Comparison of ENCODE assay signal across 20 cellular contexts in the genomic region with DNA sequence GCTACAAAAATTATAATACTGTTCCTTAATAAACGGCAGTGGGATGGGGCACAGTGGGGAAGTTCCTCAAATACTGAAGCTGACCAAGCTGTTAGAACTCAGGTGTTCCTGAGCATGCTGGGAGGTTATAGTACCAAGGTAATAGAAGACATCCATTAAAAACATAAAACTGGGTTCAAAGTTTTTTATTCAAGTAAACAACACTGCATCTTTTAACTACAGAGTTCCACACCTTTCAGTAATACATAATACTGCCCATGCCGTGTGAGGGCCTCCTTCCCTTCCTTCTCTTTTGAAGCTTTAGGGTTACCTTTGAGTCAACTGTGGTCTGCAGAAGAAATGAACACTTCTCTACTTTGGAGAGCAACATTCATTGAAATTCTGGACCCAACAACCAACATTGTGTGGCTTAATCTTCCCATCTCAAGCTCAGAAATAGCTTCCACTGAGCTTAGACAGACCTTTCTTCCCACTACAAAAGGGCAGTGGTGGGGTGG. TPM values are rescaled to one million over a fixed set of nuclear protein-coding genes. Genes with fewer than 3 reads are reported as not detected.
DNase-seq lines count a peak whose midpoint lies in the region; ATAC-seq and TF ChIP-seq lines count a peak whose summit lies in the region.
"Had no signal": no experiment of that assay in that cellular context is flagged by ENCODE, and none has a peak within 500 bp of the region (broad histone marks: within the 10 kb centered on the region; RNA-seq: fewer than 3 reads in every experiment).

No MANE protein-coding gene starts in this region.

- no peaks in the 10 kb centered on the region for H3K27me3 Mint-ChIP-seq in CD4-positive, CD25-positive, alpha-beta regulatory T cell
- H3K27me3 Mint-ChIP-seq in CD4-positive, alpha-beta memory T cell = no peaks in the 10 kb centered on the region
- no peaks in the 10 kb centered on the region for H3K27me3 Mint-ChIP-seq in activated CD4-positive, alpha-beta memory T cell treated with anti-CD3 and anti-CD28 coated beads for 36 hours
- H3K27me3 Mint-ChIP-seq: IgD-negative memory B cell had no signal

- CTCF ChIA-PET in CD4-positive, alpha-beta memory T cell (lab: Charles Lee; ENCODE audit: partially characterized antibody) = interaction anchor here (0.8 to 2.0 kb wide), 8 partner anchors 18 to 129 kb away, joined by 3 to 14 read pairs (median 3); a partner anchor contains a TSS
- CTCF ChIA-PET in activated CD4-positive, alpha-beta memory T cell treated with anti-CD3 and anti-CD28 coated beads for 36 hours (lab: Charles Lee) = interaction anchor here (1.0 to 1.7 kb wide), 5 partner anchors 20 to 129 kb away, joined by 3 to 6 read pairs (median 5); no protein-coding TSS in a partner anchor

- POLR2A ChIA-PET in CD4-positive, alpha-beta memory T cell (lab: Charles Lee; ENCODE audit: partially characterized antibody) = interaction anchor here (0.7 to 3.9 kb wide), 15 partner anchors 10 to 89 kb away, joined by 3 to 22 read pairs (median 4); a partner anchor contains a TSS
- POLR2A ChIA-PET in activated CD4-positive, alpha-beta memory T cell treated with anti-CD3 and anti-CD28 coated beads for 36 hours (lab: Charles Lee) = interaction anchor here (0.6 to 2.5 kb wide), 4 partner anchors 19 to 606 kb away, joined by 3 to 16 read pairs (median 4); a partner anchor contains a TSS

- no peaks in the 10 kb centered on the region for H3K27me3 ChIP-seq in CD4-positive, CD25-positive, alpha-beta regulatory T cell (ENCODE audit: control insufficient read depth, insufficient read depth, low read length)
- H3K27me3 ChIP-seq in CD4-positive, alpha-beta memory T cell (ENCODE audit: insufficient read depth, low read length) = no peaks in the 10 kb centered on the region
- no peaks in the 10 kb centered on the region for H3K27me3 ChIP-seq in mucosa of rectum (ENCODE audit: control insufficient read depth in 2 of 2, insufficient read depth in 2 of 2, low read length in 2 of 2)
- H3K27me3 ChIP-seq in vagina = no peaks in the 10 kb centered on the region
- H3K27me3 ChIP-seq: testis had no signal

- no peak for TF ChIP-seq CTCF in vagina (IDR thresholded peaks at IDR 0.05)

- H3K9ac ChIP-seq in mucosa of rectum (ENCODE audit: low read depth in 1 of 2, low read length in 2 of 2) = no peak overlapping the region

- intact Hi-C loops in CD4-positive, alpha-beta memory T cell (cut with micrococcal nuclease) = no loop called here
- intact Hi-C loops in activated CD4-positive, alpha-beta memory T cell treated with anti-CD3 and anti-CD28 coated beads for 36 hours (cut with micrococcal nuclease) = no loop called here
- intact Hi-C loops in vagina (cut with DNase I) = no loop called here

- peak overlapping the region in 3 of 4 donors; percentile 10 to 57 (median 53) for H3K4me3 Mint-ChIP-seq in CD4-positive, CD25-positive, alpha-beta regulatory T cell
- peak overlapping the region in 7 of 8 donors; percentile 31 to 89 (median 64) for H3K4me3 Mint-ChIP-seq in CD4-positive, alpha-beta memory T cell
- H3K4me3 Mint-ChIP-seq in activated CD4-positive, alpha-beta memory T cell treated with anti-CD3 and anti-CD28 coated beads for 36 hours = peak overlapping the region; percentile 24
- H3K4me3 Mint-ChIP-seq: activated T-cell treated with anti-CD3 and anti-CD28 coated beads, Interleukin-2, amount 50 U/mL, for 4 hours; IgD-negative memory B cell had no signal

- no peak for DNase-seq in CD4-positive, CD25-positive, alpha-beta regulatory T cell
- DNase-seq in CD4-positive, alpha-beta memory T cell = no peak
- DNase-seq in activated CD4-positive, alpha-beta memory T cell treated with anti-CD3 and anti-CD28 coated beads for 36 hours = peak; percentile 33
- no peak for DNase-seq in vagina (ENCODE audit: extremely low spot score in 2 of 2)
- DNase-seq in germinal center (ENCODE audit: low spot score) = no peak
- DNase-seq: activated CD4-positive, alpha-beta T cell treated with anti-CD3 and anti-CD28 coated beads, Interleukin-2, amount 50 U/mL, for 4 hours; activated T-cell treated with anti-CD3 and anti-CD28 coated beads, Interleukin-2, amount 50 U/mL, for 4 hours; effector CD8-positive, alpha-beta T cell; erythroblast; mesenchymal stem cell; NCI-H2029 treated with DMSO at 0.1 percent for 48 hours; NCI-H345; NCI-H82; testis; WERI-Rb-1 had no signal

- H3K9me3 ChIP-seq in CD4-positive, CD25-positive, alpha-beta regulatory T cell (ENCODE audit: control insufficient read depth in 2 of 2, low read length in 2 of 2) = no peaks in the 10 kb centered on the region
- H3K9me3 ChIP-seq in CD4-positive, alpha-beta memory T cell (ENCODE audit: control insufficient read depth in 1 of 2, low read length in 2 of 2) = no peaks in the 10 kb centered on the region
- H3K9me3 ChIP-seq in mucosa of rectum (ENCODE audit: control insufficient read depth in 2 of 2, low read length in 2 of 2) = no peaks in the 10 kb centered on the region
- no peaks in the 10 kb centered on the region for H3K9me3 ChIP-seq in vagina
- H3K9me3 ChIP-seq: testis had no signal

- H3K4me1 ChIP-seq in CD4-positive, CD25-positive, alpha-beta regulatory T cell (ENCODE audit: control insufficient read depth, insufficient read depth, low read length, poor library complexity, severe bottlenecking) = peaks cover 20% of the 10 kb centered on the region
- peaks cover 98% of the 10 kb centered on the region for H3K4me1 ChIP-seq in CD4-positive, alpha-beta memory T cell (ENCODE audit: insufficient read depth, low read length)
- H3K4me1 ChIP-seq in mucosa of rectum (ENCODE audit: control insufficient read depth in 2 of 2, insufficient read depth in 2 of 2, low read length in 2 of 2) = peaks cover 21 to 27% of the 10 kb centered on the region in 2 donors
- H3K4me1 ChIP-seq in vagina = peaks cover 29% of the 10 kb centered on the region

- ATAC-seq in CD4-positive, CD25-positive, alpha-beta regulatory T cell (ENCODE audit: low read depth in 2 of 2) = no peak
- no peak for ATAC-seq in GM21529 (IDR thresholded peaks at IDR 0.05; ENCODE audit: unreplicated experiment)

- H3K27ac Mint-ChIP-seq in CD4-positive, CD25-positive, alpha-beta regulatory T cell = peak overlapping the region; percentile 44 to 86 (median 71)
- peak overlapping the region; percentile 48 to 99 (median 70) for H3K27ac Mint-ChIP-seq in CD4-positive, alpha-beta memory T cell
- H3K27ac Mint-ChIP-seq in activated CD4-positive, alpha-beta memory T cell treated with anti-CD3 and anti-CD28 coated beads for 36 hours = peak overlapping the region; percentile 77
- H3K27ac Mint-ChIP-seq: IgD-negative memory B cell had no signal

- H3K4me1 Mint-ChIP-seq in CD4-positive, CD25-positive, alpha-beta regulatory T cell = peaks cover 34 to 96% (median 69%) of the 10 kb centered on the region in 4 donors
- peaks cover 82 to 97% (median 91%) of the 10 kb centered on the region in 4 donors for H3K4me1 Mint-ChIP-seq in CD4-positive, alpha-beta memory T cell
- H3K4me1 Mint-ChIP-seq in activated CD4-positive, alpha-beta memory T cell treated with anti-CD3 and anti-CD28 coated beads for 36 hours (ENCODE audit: low read depth) = peaks cover 91% of the 10 kb centered on the region

- no peak overlapping the region for H3K27ac ChIP-seq in CD4-positive, CD25-positive, alpha-beta regulatory T cell (ENCODE audit: insufficient read depth, low read length, poor library complexity, severe bottlenecking)
- H3K27ac ChIP-seq in CD4-positive, alpha-beta memory T cell (ENCODE audit: low read depth, low read length) = no peak overlapping the region
- H3K27ac ChIP-seq in mucosa of rectum (ENCODE audit: low read depth in 2 of 2, low read length in 2 of 2) (peak overlapping the region; percentile 41 to 62), vagina (no peak overlapping the region)
- H3K27ac ChIP-seq: C4-2B, SK-N-MC, testis, WERI-Rb-1 had no signal

- TF ChIP-seq POLR2A in vagina (IDR thresholded peaks at IDR 0.05) = no peak

- H3K4me3 ChIP-seq in CD4-positive, CD25-positive, alpha-beta regulatory T cell (ENCODE audit: low read depth, low read length) = no peak overlapping the region
- H3K4me3 ChIP-seq in CD4-positive, alpha-beta memory T cell (ENCODE audit: low read length in 2 of 2) = no peak overlapping the region
- H3K4me3 ChIP-seq in mucosa of rectum (ENCODE audit: low read length in 2 of 2) (no peak overlapping the region), vagina (no peak overlapping the region)
- H3K4me3 ChIP-seq: SK-N-MC, testis had no signal

- H3K36me3 Mint-ChIP-seq in CD4-positive, CD25-positive, alpha-beta regulatory T cell = peaks cover 31% of the 10 kb centered on the region
- peaks cover 29 to 47% of the 10 kb centered on the region in 2 donors for H3K36me3 Mint-ChIP-seq in CD4-positive, alpha-beta memory T cell
- H3K36me3 Mint-ChIP-seq in activated CD4-positive, alpha-beta memory T cell treated with anti-CD3 and anti-CD28 coated beads for 36 hours = peaks cover 12% of the 10 kb centered on the region

- peaks cover 0 to 4% (median 0%) of the 10 kb centered on the region in 7 donors for H3K9me3 Mint-ChIP-seq in CD4-positive, CD25-positive, alpha-beta regulatory T cell
- peaks cover 0 to 4% (median 0%) of the 10 kb centered on the region in 8 donors for H3K9me3 Mint-ChIP-seq in CD4-positive, alpha-beta memory T cell
- H3K9me3 Mint-ChIP-seq in activated CD4-positive, alpha-beta memory T cell treated with anti-CD3 and anti-CD28 coated beads for 36 hours = no peaks in the 10 kb centered on the region
- H3K9me3 Mint-ChIP-seq: activated T-cell treated with anti-CD3 and anti-CD28 coated beads, Interleukin-2, amount 50 U/mL, for 4 hours had no signal

- H3K36me3 ChIP-seq in CD4-positive, CD25-positive, alpha-beta regulatory T cell (ENCODE audit: control insufficient read depth, insufficient read depth, low read length) = no peaks in the 10 kb centered on the region
- H3K36me3 ChIP-seq in CD4-positive, alpha-beta memory T cell (ENCODE audit: insufficient read depth, low read length) = no peaks in the 10 kb centered on the region
- H3K36me3 ChIP-seq in mucosa of rectum (ENCODE audit: control insufficient read depth in 2 of 2, insufficient read depth in 2 of 2, low read length in 2 of 2) = peaks cover 0 to 5% of the 10 kb centered on the region in 2 donors
- H3K36me3 ChIP-seq in vagina = no peaks in the 10 kb centered on the region
- H3K36me3 ChIP-seq: WERI-Rb-1 had no signal

RNA-seq across cellular contexts. Expression of a gene that starts 43.6 kb away (rescaled TPM):
- 80.3 TPM for total RNA-seq in CD4-positive, CD25-positive, alpha-beta regulatory T cell
- polyA plus RNA-seq in CD4-positive, CD25-positive, alpha-beta regulatory T cell = 10 to 100 TPM; 12.7 to 21.5 (median 14.9) TPM
- total RNA-seq in CD4-positive, alpha-beta memory T cell = 100 to 1,000 TPM; 153 to 165 TPM
- 10 to 100 TPM; 20.7 to 35.2 TPM for polyA plus RNA-seq in CD4-positive, alpha-beta memory T cell
- 10 to 100 TPM; 42.8 to 48.0 TPM for total RNA-seq in activated CD4-positive, alpha-beta memory T cell treated with anti-CD3 and anti-CD28 coated beads for 36 hours
- total RNA-seq in vagina = 35.6 TPM

Comparison
In these comparisons a context has a peak if more than half of its experiments do, and no peak if none do; other contexts are left out.
1. H3K27ac ChIP-seq: peak in mucosa of rectum (2 of 2); none in CD4-positive, CD25-positive, alpha-beta regulatory T cell (single experiment), CD4-positive, alpha-beta memory T cell (single experiment) and vagina (single experiment).
2. Peak in every context shown above with its lines, with median percentiles within 50 percentile points of each other: H3K27ac Mint-ChIP-seq and H3K4me3 Mint-ChIP-seq.